ENCODE assay signal across 26 cellular contexts in genomic region chr7:26070290-26070689, GRCh38.
"Had no signal": no experiment of that assay in that cellular context is flagged by ENCODE, and none has a peak within 500 bp of the region (broad histone marks: within the 10 kb centered on the region; RNA-seq: fewer than 3 reads in every experiment).

No MANE protein-coding gene starts in this region.

- H3K4me3 ChIP-seq: neural progenitor cell, ovary, psoas muscle, skin epidermis, smooth muscle cell, spleen, suprapubic skin, testis, tibial artery, transverse colon, upper lobe of right lung, uterus had no signal

- H3K4me2 ChIP-seq: neural progenitor cell, smooth muscle cell had no signal

- H3K9me3 ChIP-seq: ovary, psoas muscle, spleen, suprapubic skin, testis, tibial artery, transverse colon, upper lobe of right lung, uterus had no signal

- H3K79me2 ChIP-seq: parathyroid adenoma had no signal

- H2AFZ ChIP-seq: neural progenitor cell, parathyroid adenoma had no signal

- H3K9ac ChIP-seq: neural progenitor cell, parathyroid adenoma had no signal

- H3K27me3 ChIP-seq: neural progenitor cell, ovary, testis, upper lobe of right lung, uterus had no signal

- DNase-seq: natural killer cell; occipital lobe; ovary; posterior cingulate gyrus; psoas muscle; right cardiac atrium; spleen; stimulated activated CD4-positive, alpha-beta T cell treated with anti-CD3 and anti-CD28 coated beads, Interleukin-12 subunit alpha, Interleukin-12 subunit beta, amount 100 ng/mL, for 4 hours; stimulated activated CD4-positive, alpha-beta T cell treated with anti-CD3 and anti-CD28 coated beads, Interleukin-1b, Interleukin-23, amount 100 ng/mL, for 48 hours; stimulated activated CD4-positive, alpha-beta T cell treated with anti-CD3 and anti-CD28 coated beads, Interleukin-4, amount 100 ng/mL, for 1 hour; stimulated activated CD4-positive, alpha-beta T cell treated with anti-CD3 and anti-CD28 coated beads, Interleukin-4, amount 100 ng/mL, for 4 hours; stimulated activated CD8-positive, alpha-beta memory T cell treated with anti-CD3 and anti-CD28 coated beads, Interleukin-4, amount 100 ng/mL, for 48 hours; stimulated activated naive CD4-positive, alpha-beta T cell; stimulated activated naive CD8-positive, alpha-beta T cell treated with anti-CD3 and anti-CD28 coated beads, Interleukin-15, amount 100 ng/mL, for 72 hours; stimulated activated naive CD8-positive, alpha-beta T cell treated with anti-CD3 and anti-CD28 coated beads, Interleukin-15, Interleukin-2, amounts not matched to agents 100 U/mL and 50 U/mL, for 24 hours; substantia nigra; testis; tibial artery; transverse colon; upper lobe of right lung; uterus had no signal

- H3K4me1 ChIP-seq: parathyroid adenoma, psoas muscle, spleen, testis, tibial artery, transverse colon, upper lobe of right lung, uterus had no signal

- H3K27ac ChIP-seq: neural progenitor cell, ovary, parathyroid adenoma, psoas muscle, skin epidermis, spleen, suprapubic skin, testis, tibial artery, transverse colon, upper lobe of right lung, uterus had no signal

- H3K36me3 ChIP-seq: neural progenitor cell, ovary, spleen, suprapubic skin, tibial artery, transverse colon, upper lobe of right lung, uterus had no signal
